ENCODE assay signal across 13 cellular contexts in genomic region chr17:75694536-75694935, GRCh38. TPM values are rescaled to one million over a fixed set of nuclear protein-coding genes. Genes with fewer than 3 reads are reported as not detected.
DNase-seq lines count a peak whose midpoint lies in the region; ATAC-seq and TF ChIP-seq lines count a peak whose summit lies in the region.
"Had no signal": no experiment of that assay in that cellular context is flagged by ENCODE, and none has a peak within 500 bp of the region (broad histone marks: within the 10 kb centered on the region; RNA-seq: fewer than 3 reads in every experiment).

No MANE protein-coding gene starts in this region.

- H3K4me1 ChIP-seq in SJSA1 (replicated peaks) = peaks cover 90% of the 10 kb centered on the region
- peaks cover 4 to 25% of the 10 kb centered on the region in 2 donors for H3K4me1 ChIP-seq in muscle layer of duodenum (ENCODE audit: control insufficient read depth in 1 of 2, insufficient read depth in 2 of 2, low read length in 2 of 2)
- H3K4me1 ChIP-seq in testis = peaks cover 31% of the 10 kb centered on the region

- H3K27me3 Mint-ChIP-seq in activated CD8-positive, alpha-beta memory T cell treated with anti-CD3 and anti-CD28 coated beads, Interleukin-2, amount 10 ng/mL, durations not matched to agents 7 days and 5 days = no peaks in the 10 kb centered on the region
- H3K27me3 Mint-ChIP-seq in glutamatergic neuron (ENCODE audit: unreplicated experiment) = peaks cover 2% of the 10 kb centered on the region
- H3K27me3 Mint-ChIP-seq: IgD-negative memory B cell; memory B cell; stimulated activated memory B cell treated with anti-CD40 and anti-IgM and Interleukin-4, amounts not matched to agents 10 μg/mL and 1 μg/mL and 100 μg/mL, for 72 hours had no signal

- no peak for ATAC-seq in activated CD8-positive, alpha-beta memory T cell treated with anti-CD3 and anti-CD28 coated beads, Interleukin-2, amount 10 ng/mL, durations not matched to agents 7 days and 5 days
- ATAC-seq in HG02852 (IDR thresholded peaks at IDR 0.05; ENCODE audit: unreplicated experiment) (no peak), GM21576 (IDR thresholded peaks at IDR 0.05; ENCODE audit: unreplicated experiment) (no peak)
- ATAC-seq: stimulated activated memory B cell treated with anti-CD40 and anti-IgM and Interleukin-4, amounts not matched to agents 10 μg/mL and 1 μg/mL and 100 μg/mL, for 72 hours had no signal

- H3K36me3 ChIP-seq in SJSA1 = peaks cover 72% of the 10 kb centered on the region
- H3K36me3 ChIP-seq in muscle layer of duodenum (ENCODE audit: control insufficient read depth in 1 of 2, insufficient read depth in 2 of 2, low read length in 2 of 2) = peaks cover 5 to 37% of the 10 kb centered on the region in 2 donors
- no peaks in the 10 kb centered on the region for H3K36me3 ChIP-seq in testis (ENCODE audit: low read depth, missing control alignments)

- TF ChIP-seq CTCF in dorsolateral prefrontal cortex (IDR thresholded peaks at IDR 0.05 in 54 of 56, conservative IDR thresholded peaks at IDR 0.05 in 2 of 56; ENCODE audit: low read depth in 1 of 56, partially characterized antibody in 56 of 56) (no peak), testis (IDR thresholded peaks at IDR 0.05) (peak in 1 of 3 experiments; percentile 9), glutamatergic neuron (IDR thresholded peaks at IDR 0.05; ENCODE audit: partially characterized antibody, unreplicated experiment) (no peak)

- H3K36me3 Mint-ChIP-seq in activated CD8-positive, alpha-beta memory T cell treated with anti-CD3 and anti-CD28 coated beads, Interleukin-2, amount 10 ng/mL, durations not matched to agents 7 days and 5 days = peaks cover 4% of the 10 kb centered on the region
- H3K36me3 Mint-ChIP-seq in glutamatergic neuron (ENCODE audit: unreplicated experiment) = no peaks in the 10 kb centered on the region
- H3K36me3 Mint-ChIP-seq: IgD-negative memory B cell had no signal

- H3K27ac Mint-ChIP-seq in activated CD8-positive, alpha-beta memory T cell treated with anti-CD3 and anti-CD28 coated beads, Interleukin-2, amount 10 ng/mL, durations not matched to agents 7 days and 5 days = no peak overlapping the region
- H3K27ac Mint-ChIP-seq in glutamatergic neuron (ENCODE audit: unreplicated experiment) = no peak overlapping the region
- H3K27ac Mint-ChIP-seq: memory B cell; stimulated activated memory B cell treated with anti-CD40 and anti-IgM and Interleukin-4, amounts not matched to agents 10 μg/mL and 1 μg/mL and 100 μg/mL, for 72 hours had no signal

- CTCF ChIA-PET in activated CD8-positive, alpha-beta memory T cell treated with anti-CD3 and anti-CD28 coated beads, Interleukin-2, amount 10 ng/mL, durations not matched to agents 7 days and 5 days (lab: Charles Lee) = interaction anchor here (1.4 to 26.3 kb wide), 3 partner anchors 9 to 62 kb away, joined by 4 to 428 read pairs (median 11); partner anchors contain the start of gene SMIM5

- no peak overlapping the region for H3K4me3 ChIP-seq in SJSA1
- peak overlapping the region in 2 of 59 donors; percentile 4 to 37 for H3K4me3 ChIP-seq in dorsolateral prefrontal cortex
- no peak overlapping the region for H3K4me3 ChIP-seq in muscle layer of duodenum (ENCODE audit: low read depth in 1 of 2, low read length in 2 of 2)
- no peak overlapping the region for H3K4me3 ChIP-seq in testis

- H3K4me1 Mint-ChIP-seq in activated CD8-positive, alpha-beta memory T cell treated with anti-CD3 and anti-CD28 coated beads, Interleukin-2, amount 10 ng/mL, durations not matched to agents 7 days and 5 days = peaks cover 20% of the 10 kb centered on the region
- H3K4me1 Mint-ChIP-seq in glutamatergic neuron (ENCODE audit: low read depth, unreplicated experiment) = peaks cover 28% of the 10 kb centered on the region

- intact Hi-C loops in dorsolateral prefrontal cortex (cut with DNase I) = no loop called here
- intact Hi-C loops in testis (cut with DNase I; ENCODE audit: low total_unique reads) = no loop called here

- DNase-seq in SJSA1 (ENCODE audit: low read depth in 1 of 2, low spot score in 2 of 2) (no peak), dorsolateral prefrontal cortex (peak in 6 of 10 donors; percentile 43 to 62 (median 54)), testis (peak; percentile 32), glutamatergic neuron (no peak)
- no peak for DNase-seq in activated CD8-positive, alpha-beta memory T cell treated with anti-CD3 and anti-CD28 coated beads, Interleukin-2, amount 10 ng/mL, durations not matched to agents 7 days and 5 days
- DNase-seq: NCI-H1694 treated with DMSO at 0.1 percent for 48 hours, T1000 had no signal

- no peaks in the 10 kb centered on the region for H3K9me3 Mint-ChIP-seq in activated CD8-positive, alpha-beta memory T cell treated with anti-CD3 and anti-CD28 coated beads, Interleukin-2, amount 10 ng/mL, durations not matched to agents 7 days and 5 days (ENCODE audit: low read depth)
- H3K9me3 Mint-ChIP-seq in glutamatergic neuron (ENCODE audit: unreplicated experiment) = no peaks in the 10 kb centered on the region
- H3K9me3 Mint-ChIP-seq: IgD-negative memory B cell; memory B cell; stimulated activated memory B cell treated with anti-CD40 and anti-IgM and Interleukin-4, amounts not matched to agents 10 μg/mL and 1 μg/mL and 100 μg/mL, for 72 hours had no signal

- H3K27me3 ChIP-seq in SJSA1 (replicated peaks) = no peaks in the 10 kb centered on the region
- H3K27me3 ChIP-seq in dorsolateral prefrontal cortex = no peaks in the 10 kb centered on the region
- no peaks in the 10 kb centered on the region for H3K27me3 ChIP-seq in muscle layer of duodenum (ENCODE audit: low read depth, low read length)
- H3K27me3 ChIP-seq in testis = no peaks in the 10 kb centered on the region

- 72 to 77% methylated on average over 11 to 14 of the region's 14 CpGs for WGBS in testis, 2 donors

- H3K9me3 ChIP-seq in SJSA1 (replicated peaks) (no peaks in the 10 kb centered on the region), muscle layer of duodenum (ENCODE audit: control insufficient read depth in 1 of 2, low read length in 2 of 2) (no peaks in the 10 kb centered on the region), testis (no peaks in the 10 kb centered on the region)

- no peak for TF ChIP-seq POLR2A in testis (IDR thresholded peaks at IDR 0.05)

- no peak overlapping the region for H3K4me3 Mint-ChIP-seq in activated CD8-positive, alpha-beta memory T cell treated with anti-CD3 and anti-CD28 coated beads, Interleukin-2, amount 10 ng/mL, durations not matched to agents 7 days and 5 days
- H3K4me3 Mint-ChIP-seq in glutamatergic neuron (ENCODE audit: unreplicated experiment) = no peak overlapping the region
- H3K4me3 Mint-ChIP-seq: IgD-negative memory B cell; memory B cell; stimulated activated memory B cell treated with anti-CD40 and anti-IgM and Interleukin-4, amounts not matched to agents 10 μg/mL and 1 μg/mL and 100 μg/mL, for 72 hours had no signal

- peak overlapping the region; percentile 63 for H3K27ac ChIP-seq in SJSA1
- peak overlapping the region; percentile 90 to 100 (median 98) for H3K27ac ChIP-seq in dorsolateral prefrontal cortex
- peak overlapping the region; percentile 84 for H3K27ac ChIP-seq in muscle layer of duodenum (ENCODE audit: low read length)
- H3K27ac ChIP-seq in testis = peak overlapping the region; percentile 50 to 81

RNA-seq across cellular contexts. Expression of gene ITGB4, which starts 26.7 kb away (rescaled TPM):
- not detected in 2 replicates for total RNA-seq in SJSA1 (2014; rRNA removed; shearing (Covaris generic))
- total RNA-seq in dorsolateral prefrontal cortex = 100 to 1,000 TPM in 39 of 120 experiments, 10 to 100 TPM in 81; 27.8 to 292 (median 83.1) TPM
- total RNA-seq in testis = 10 to 100 TPM in 1 of 2 donors, 1 to 10 TPM in 1; 7.6 to 11.6 TPM
- polyA plus RNA-seq in testis (ENCODE audit: insufficient read depth, low read depth, low replicate concordance) = 16.4 TPM
- 1 to 10 TPM; 1.0 to 1.1 TPM for total RNA-seq in activated CD8-positive, alpha-beta memory T cell treated with anti-CD3 and anti-CD28 coated beads, Interleukin-2, amount 10 ng/mL, durations not matched to agents 7 days and 5 days
- total RNA-seq in glutamatergic neuron (ENCODE audit: unreplicated experiment) = not detected

RNA-seq across cellular contexts. Expression of gene SAP30BP, which starts 27.4 kb away (rescaled TPM):
- total RNA-seq in SJSA1 (2014; rRNA removed; shearing (Covaris generic)) = 90.5 and 208 TPM in 2 replicates
- total RNA-seq in dorsolateral prefrontal cortex (100 to 1,000 TPM in 23 of 120 experiments, 10 to 100 TPM in 97; 65.3 to 160 (median 88.1) TPM), testis (10 to 100 TPM; 86.9 to 95.9 TPM), glutamatergic neuron (ENCODE audit: unreplicated experiment) (115 TPM)
- polyA plus RNA-seq in testis (ENCODE audit: insufficient read depth, low read depth, low replicate concordance) = 78.4 TPM
- 100 to 1,000 TPM in 1 of 2 experiments, 10 to 100 TPM in 1; 100.0 to 106 TPM for total RNA-seq in activated CD8-positive, alpha-beta memory T cell treated with anti-CD3 and anti-CD28 coated beads, Interleukin-2, amount 10 ng/mL, durations not matched to agents 7 days and 5 days

RNA-seq across cellular contexts. Expression of gene RECQL5, which starts 27.6 kb away (rescaled TPM):
- total RNA-seq in SJSA1 (2014; rRNA removed; shearing (Covaris generic)) = 15.7 and 19.5 TPM in 2 replicates
- total RNA-seq in dorsolateral prefrontal cortex (10 to 100 TPM; 31.3 to 74.3 (median 47.5) TPM), testis (10 to 100 TPM; 81.4 to 99.6 TPM), glutamatergic neuron (ENCODE audit: unreplicated experiment) (49.8 TPM)
- polyA plus RNA-seq in testis (ENCODE audit: insufficient read depth, low read depth, low replicate concordance) = 60.0 TPM
- total RNA-seq in activated CD8-positive, alpha-beta memory T cell treated with anti-CD3 and anti-CD28 coated beads, Interleukin-2, amount 10 ng/mL, durations not matched to agents 7 days and 5 days = 10 to 100 TPM; 35.5 to 46.2 TPM

Comparison
In these comparisons a context has a peak if more than half of its experiments do, and no peak if none do; other contexts are left out.
1. DNase-seq: peak in dorsolateral prefrontal cortex (6 of 10) and testis (single experiment); none in SJSA1 (0 of 2), activated CD8-positive, alpha-beta memory T cell treated with anti-CD3 and anti-CD28 coated beads, Interleukin-2, amount 10 ng/mL, durations not matched to agents 7 days and 5 days (single experiment) and glutamatergic neuron (single experiment).
2. Peak in every context shown above with its lines, with median percentiles within 50 percentile points of each other: H3K27ac ChIP-seq.